In genomic region chr20:32526561-32526960, GRCh38 we compare ENCODE assay signal across 14 cellular contexts. TPM values are rescaled to one million over a fixed set of nuclear protein-coding genes. Genes with fewer than 3 reads are reported as not detected.
DNase-seq lines count a peak whose midpoint lies in the region; ATAC-seq and TF ChIP-seq lines count a peak whose summit lies in the region.
"Had no signal": no experiment of that assay in that cellular context is flagged by ENCODE, and none has a peak within 500 bp of the region (broad histone marks: within the 10 kb centered on the region; RNA-seq: fewer than 3 reads in every experiment).

No MANE protein-coding gene starts in this region.

- no peaks in the 10 kb centered on the region for H3K27me3 Mint-ChIP-seq in CD4-positive, alpha-beta memory T cell
- no peaks in the 10 kb centered on the region for H3K27me3 Mint-ChIP-seq in activated T-helper 17 cell treated with anti-CD3 and anti-CD28 coated beads, Interleukin-2, amount 50 U/mL, for 72 hours
- H3K27me3 Mint-ChIP-seq in mesothelial cell of epicardium (ENCODE audit: low read depth), result no peaks in the 10 kb centered on the region

- intact Hi-C loops in CD4-positive, alpha-beta memory T cell (cut with micrococcal nuclease), result no loop called here
- intact Hi-C loops in lower lobe of right lung (cut with DNase I), result loop anchor here (10.0 kb wide), 1 partner anchor 128 kb away; no protein-coding TSS in a partner anchor

- H3K4me1 Mint-ChIP-seq in CD4-positive, alpha-beta memory T cell, result peaks cover 54 to 92% (median 81%) of the 10 kb centered on the region in 4 donors
- H3K4me1 Mint-ChIP-seq in activated T-helper 17 cell treated with anti-CD3 and anti-CD28 coated beads, Interleukin-2, amount 50 U/mL, for 72 hours, result peaks cover 39% of the 10 kb centered on the region
- peaks cover 51% of the 10 kb centered on the region for H3K4me1 Mint-ChIP-seq in mesothelial cell of epicardium

- H3K27ac ChIP-seq in BLaER1 (peak overlapping the region; percentile 87), lower lobe of right lung (no peak overlapping the region)
- H3K27ac ChIP-seq in CD4-positive, alpha-beta memory T cell (ENCODE audit: low read depth, low read length), result peak overlapping the region; percentile 35
- H3K27ac ChIP-seq: GM23248, testis had no signal

- H3K36me3 ChIP-seq in BLaER1 (peaks cover 12% of the 10 kb centered on the region), lower lobe of right lung (no peaks in the 10 kb centered on the region)
- H3K36me3 ChIP-seq in CD4-positive, alpha-beta memory T cell (ENCODE audit: insufficient read depth, low read length), result peaks cover 5% of the 10 kb centered on the region

- CTCF ChIA-PET in CD4-positive, alpha-beta memory T cell (lab: Charles Lee; ENCODE audit: partially characterized antibody), result interaction anchor here (1.4 to 12.0 kb wide), 3 partner anchors 10 to 124 kb away, joined by 3 to 430 read pairs (median 312); no protein-coding TSS in a partner anchor

- no peaks in the 10 kb centered on the region for H3K9me3 Mint-ChIP-seq in CD4-positive, alpha-beta memory T cell
- no peaks in the 10 kb centered on the region for H3K9me3 Mint-ChIP-seq in activated T-helper 17 cell treated with anti-CD3 and anti-CD28 coated beads, Interleukin-2, amount 50 U/mL, for 72 hours
- H3K9me3 Mint-ChIP-seq in mesothelial cell of epicardium, result no peaks in the 10 kb centered on the region

- TF ChIP-seq CTCF in lower lobe of right lung (IDR thresholded peaks at IDR 0.05) (no peak), mesothelial cell of epicardium (IDR thresholded peaks at IDR 0.05; ENCODE audit: unreplicated experiment) (no peak)

- no peak for TF ChIP-seq POLR2A in GM18505 (IDR thresholded peaks at IDR 0.05; ENCODE audit: borderline replicate concordance, extremely low read depth, insufficient read depth, insufficient read length)

- POLR2A ChIA-PET in CD4-positive, alpha-beta memory T cell (lab: Charles Lee; ENCODE audit: partially characterized antibody), result interaction anchor here (1.3 to 11.5 kb wide), 2 partner anchors 11 to 126 kb away, joined by 3 to 449 read pairs; no protein-coding TSS in a partner anchor

- no peak overlapping the region for H3K4me3 ChIP-seq in BLaER1
- H3K4me3 ChIP-seq in CD4-positive, alpha-beta memory T cell (ENCODE audit: low read length in 2 of 2), result no peak overlapping the region
- no peak overlapping the region for H3K4me3 ChIP-seq in lower lobe of right lung
- H3K4me3 ChIP-seq: GM23248, lung, testis had no signal

- no peak for DNase-seq in CD4-positive, alpha-beta memory T cell
- DNase-seq in lower lobe of right lung (peak; percentile 3), mesothelial cell of epicardium (ENCODE audit: low spot score in 2 of 2, unreplicated experiment in 2 of 2) (no peak), KBM-7 (no peak)
- DNase-seq: activated CD8-positive, alpha-beta memory T cell treated with anti-CD3 and anti-CD28 coated beads, Interleukin-2, amount 50 U/mL, for 48 hours; amniotic stem cell; GM23248; NCI-H2029; testis had no signal

- H3K9ac ChIP-seq in BLaER1, result peak overlapping the region; percentile 77; the same call in 1 of the 2 replicates
- H3K9ac ChIP-seq: GM23248 had no signal

- H3K27ac Mint-ChIP-seq in CD4-positive, alpha-beta memory T cell, result peak overlapping the region; percentile 80 to 97 (median 93)
- H3K27ac Mint-ChIP-seq in activated T-helper 17 cell treated with anti-CD3 and anti-CD28 coated beads, Interleukin-2, amount 50 U/mL, for 72 hours, result peak overlapping the region; percentile 82
- no peak overlapping the region for H3K27ac Mint-ChIP-seq in mesothelial cell of epicardium

- ATAC-seq in activated T-helper 17 cell treated with anti-CD3 and anti-CD28 coated beads, Interleukin-2, amount 50 U/mL, for 72 hours (replicated peaks), result no peak
- ATAC-seq in lower lobe of right lung, result no peak
- ATAC-seq in HG03135 (IDR thresholded peaks at IDR 0.05; ENCODE audit: unreplicated experiment), result no peak
- no peak for ATAC-seq in GM18505 (IDR thresholded peaks at IDR 0.05; ENCODE audit: unreplicated experiment)

- peak overlapping the region; percentile 96 for H3K4me2 ChIP-seq in BLaER1

- H3K36me3 Mint-ChIP-seq in CD4-positive, alpha-beta memory T cell, result peaks cover 16 to 30% of the 10 kb centered on the region in 2 donors
- peaks cover 7% of the 10 kb centered on the region for H3K36me3 Mint-ChIP-seq in activated T-helper 17 cell treated with anti-CD3 and anti-CD28 coated beads, Interleukin-2, amount 50 U/mL, for 72 hours (ENCODE audit: low read depth)
- H3K36me3 Mint-ChIP-seq in mesothelial cell of epicardium, result peaks cover 3% of the 10 kb centered on the region

- no peaks in the 10 kb centered on the region for H3K9me3 ChIP-seq in BLaER1
- H3K9me3 ChIP-seq in CD4-positive, alpha-beta memory T cell (ENCODE audit: control insufficient read depth in 1 of 2, low read length in 2 of 2), result no peaks in the 10 kb centered on the region
- H3K9me3 ChIP-seq in lower lobe of right lung, result no peaks in the 10 kb centered on the region
- H3K9me3 ChIP-seq: testis had no signal

- H4K20me1 ChIP-seq in BLaER1, result peaks cover 55% of the 10 kb centered on the region

- H3K4me1 ChIP-seq in BLaER1, result peaks cover 98% of the 10 kb centered on the region
- peaks cover 89% of the 10 kb centered on the region for H3K4me1 ChIP-seq in CD4-positive, alpha-beta memory T cell (ENCODE audit: insufficient read depth, low read length)
- peaks cover 22% of the 10 kb centered on the region for H3K4me1 ChIP-seq in lower lobe of right lung

- peak overlapping the region in 6 of 8 donors; percentile 39 to 80 (median 60) for H3K4me3 Mint-ChIP-seq in CD4-positive, alpha-beta memory T cell
- peak overlapping the region; percentile 66 for H3K4me3 Mint-ChIP-seq in activated T-helper 17 cell treated with anti-CD3 and anti-CD28 coated beads, Interleukin-2, amount 50 U/mL, for 72 hours
- no peak overlapping the region for H3K4me3 Mint-ChIP-seq in mesothelial cell of epicardium

- H3K27me3 ChIP-seq in BLaER1 (no peaks in the 10 kb centered on the region), lower lobe of right lung (ENCODE audit: low read depth) (no peaks in the 10 kb centered on the region)
- no peaks in the 10 kb centered on the region for H3K27me3 ChIP-seq in CD4-positive, alpha-beta memory T cell (ENCODE audit: insufficient read depth, low read length)
- H3K27me3 ChIP-seq: testis had no signal

- in situ Hi-C loops in KBM-7 (cut with MboI; ENCODE audit: low pct_unique_long_range_greater_than_20kb, low sequenced_read_pairs), result loop anchor here (5.0 kb wide), 1 partner anchor 126 kb away; no protein-coding TSS in a partner anchor

RNA-seq across cellular contexts. Expression of gene NOL4L, which starts 58.6 kb away (rescaled TPM):
- total RNA-seq in CD4-positive, alpha-beta memory T cell, result 10 to 100 TPM; 71.0 to 74.2 TPM
- 10 to 100 TPM in 1 of 2 donors, 1 to 10 TPM in 1; 7.0 to 23.9 TPM for polyA plus RNA-seq in CD4-positive, alpha-beta memory T cell
- 10 to 100 TPM in 1 of 2 donors, 1 to 10 TPM in 1; 9.9 to 28.5 TPM for total RNA-seq in activated T-helper 17 cell treated with anti-CD3 and anti-CD28 coated beads, Interleukin-2, amount 50 U/mL, for 72 hours
- total RNA-seq in lower lobe of right lung (14.3 TPM), mesothelial cell of epicardium (90.6 to 93.7 TPM (median 91.3 TPM) in 3 replicates)
